ENCODE assay signal across 3 cellular contexts in genomic region chr22:46397951-46398350, GRCh38.
"Had no signal": no experiment of that assay in that cellular context is flagged by ENCODE, and none has a peak within 500 bp of the region (broad histone marks: within the 10 kb centered on the region; RNA-seq: fewer than 3 reads in every experiment).

No MANE protein-coding gene starts in this region.

- H3K4me3 ChIP-seq: GM12878 had no signal

- DNase-seq: GDM1, GF-D8 had no signal
